ENCODE assay signal across 19 cellular contexts in the genomic region with DNA sequence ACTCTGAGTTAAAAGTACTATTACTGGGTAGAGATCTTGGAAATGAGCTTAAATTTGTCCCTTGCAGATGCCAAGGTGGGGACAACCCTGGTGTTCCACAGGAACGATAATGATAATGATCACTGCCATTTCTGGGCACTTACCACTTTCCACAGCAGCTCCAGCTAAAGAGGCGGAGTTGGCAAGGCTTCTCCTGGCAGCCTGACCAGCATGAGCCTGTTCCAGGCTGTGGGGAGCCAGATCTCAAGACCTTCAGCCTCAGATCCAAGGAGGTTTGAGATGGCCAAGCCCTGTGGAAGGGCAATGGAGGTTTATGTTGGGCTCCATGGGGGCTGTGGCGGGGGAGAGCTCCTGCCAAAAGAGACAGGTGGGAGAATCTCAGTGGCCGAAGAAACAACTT.
"Had no signal": no experiment of that assay in that cellular context is flagged by ENCODE, and none has a peak within 500 bp of the region (broad histone marks: within the 10 kb centered on the region; RNA-seq: fewer than 3 reads in every experiment).

No MANE protein-coding gene starts in this region.

- DNase-seq: activated CD4-positive, alpha-beta T cell treated with anti-CD3 and anti-CD28 coated beads for 36 hours; activated CD4-positive, alpha-beta T cell treated with anti-CD3 and anti-CD28 coated beads, Interleukin-2, amount 10 ng/mL, durations not matched to agents 7 days and 5 days; activated CD4-positive, alpha-beta T cell treated with anti-CD3 and anti-CD28 coated beads, Interleukin-2, amount 50 U/mL, for 48 hours; activated CD8-positive, alpha-beta T cell treated with anti-CD3 and anti-CD28 coated beads, Interleukin-2, amount 10 ng/mL, durations not matched to agents 7 days and 5 days; activated gamma-delta T cell; activated naive CD4-positive, alpha-beta T cell treated with Interleukin-2 at 50 U/mL for 16 hours; activated naive CD8-positive, alpha-beta T cell treated with anti-CD3 and anti-CD28 coated beads, Interleukin-2, amount 10 ng/mL, durations not matched to agents 7 days and 5 days; activated T-cell treated with anti-CD3 and anti-CD28 coated beads, Interleukin-2, amount 50 U/mL, for 24 hours; body of pancreas; Kasumi-1; KG1; NCI-H1417 treated with DMSO at 0.1 percent for 48 hours; NCI-H187 treated with DMSO at 0.1 percent for 48 hours; NCI-H2227 treated with DMSO at 0.1 percent for 48 hours; NCI-H524 treated with DMSO at 0.1 percent for 48 hours; PC-9; Right ventricle myocardium superior had no signal

- H3K4me1 ChIP-seq: body of pancreas, breast epithelium had no signal

- H3K36me3 ChIP-seq: breast epithelium had no signal

- H3K9me3 ChIP-seq: body of pancreas, breast epithelium had no signal

- H3K27ac ChIP-seq: body of pancreas, breast epithelium, PC-9, RWPE1 had no signal

- H3K4me3 ChIP-seq: body of pancreas, breast epithelium, PC-9 had no signal

- H3K27me3 ChIP-seq: body of pancreas had no signal
